Comparison of ENCODE assay signal across 1 cellular context in the genomic region with DNA sequence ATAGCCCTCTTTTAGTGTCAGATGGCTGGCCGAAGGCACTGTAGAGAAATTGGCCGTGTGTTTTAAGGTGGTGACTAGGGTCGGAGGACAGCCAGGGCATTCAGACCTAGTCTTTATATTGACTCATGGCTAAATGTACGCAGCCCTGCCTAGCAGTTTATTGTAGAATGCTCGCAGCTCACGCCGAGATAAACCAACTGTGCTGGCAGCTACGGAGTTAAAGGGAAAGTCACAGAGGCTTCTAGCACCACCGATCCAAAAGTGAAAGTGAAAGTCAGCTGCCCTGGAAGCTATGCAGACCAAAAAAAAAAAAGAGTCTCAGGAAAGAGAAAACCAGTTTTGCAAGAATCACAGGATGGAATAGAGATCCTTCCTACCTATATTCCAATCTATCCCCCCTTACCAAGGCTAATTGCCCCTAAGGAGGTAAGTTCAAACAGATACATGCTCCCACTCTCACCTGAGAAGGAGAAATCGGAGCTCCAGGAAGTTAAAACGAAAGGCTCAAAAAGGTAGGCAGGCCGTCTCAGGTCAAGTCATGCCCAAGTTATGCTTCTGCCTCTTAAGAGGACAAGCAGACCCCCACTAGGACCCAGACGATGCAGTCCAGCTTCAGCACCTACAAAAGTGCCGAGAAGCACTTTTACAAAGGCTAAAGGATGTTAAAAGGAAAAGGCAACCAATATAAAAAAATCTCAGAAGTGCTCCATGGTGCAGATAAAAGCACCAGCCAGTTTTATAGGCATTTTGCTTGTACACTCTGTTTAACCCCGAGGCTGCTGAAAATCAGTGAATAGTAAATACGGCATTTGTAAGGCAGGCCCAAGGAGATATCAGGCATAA.
TF ChIP-seq lines count a peak whose summit lies in the region.

No MANE protein-coding gene starts in this region.

TF ChIP-seq in GM23338, 12 proteins besides CTCF, POLR2A, EP300 and RAD21:
- TF ChIP-seq EZH2 (IDR thresholded peaks at IDR 0.05; ENCODE audit: low read depth, unreplicated experiment) = no peak
- no peak for TF ChIP-seq EZH2phosphoT487 (IDR thresholded peaks at IDR 0.05; ENCODE audit: unreplicated experiment)
- no peak for TF ChIP-seq JUNB (IDR thresholded peaks at IDR 0.05; ENCODE audit: unreplicated experiment)
- no peak for TF ChIP-seq ZNF114 (CRISPR knock-in tag; IDR thresholded peaks at IDR 0.05)
- no peak for TF ChIP-seq NANOG (IDR thresholded peaks at IDR 0.05; ENCODE audit: borderline replicate concordance)
- TF ChIP-seq POLR2AphosphoS5 (IDR thresholded peaks at IDR 0.05; ENCODE audit: low read depth) = no peak
- no peak for TF ChIP-seq STAT1 (IDR thresholded peaks at IDR 0.05; ENCODE audit: unreplicated experiment)
- TF ChIP-seq ZNF331 (CRISPR knock-in tag; IDR thresholded peaks at IDR 0.05; ENCODE audit: low read depth) = no peak
